ENCODE assay signal across 8 cellular contexts in genomic region chr16:90077240-90077756, GRCh38. TPM values are rescaled to one million over a fixed set of nuclear protein-coding genes. Genes with fewer than 3 reads are reported as not detected.
A peak's percentile ranks its signal among the peaks of the same experiment; 100 is the strongest.
DNase-seq lines count a peak whose midpoint lies in the region; ATAC-seq, FAIRE-seq and TF ChIP-seq lines count a peak whose summit lies in the region.

Gene PRDM7 (minus strand): TSS chr16:90077331. CDS start chr16:90075910, 1,421 bp downstream.

- H4K20me1 ChIP-seq in astrocyte (ENCODE audit: insufficient read depth, low read length) (no peaks in the 10 kb centered on the region), hepatocyte (ENCODE audit: insufficient read depth, poor library complexity, severe bottlenecking) (no peaks in the 10 kb centered on the region)

- no peaks in the 10 kb centered on the region for H3K9me3 ChIP-seq in astrocyte (ENCODE audit: insufficient read depth, low read depth, low read length)
- no peaks in the 10 kb centered on the region for H3K9me3 ChIP-seq in hepatocyte (ENCODE audit: low read depth)

- H3K4me1 ChIP-seq in astrocyte (ENCODE audit: insufficient read depth, low read length) (peaks cover 14% of the 10 kb centered on the region), hepatocyte (ENCODE audit: insufficient read depth) (no peaks in the 10 kb centered on the region)

- H3K36me3 ChIP-seq in astrocyte (ENCODE audit: insufficient read depth, low read length) (no peaks in the 10 kb centered on the region), hepatocyte (replicated peaks; ENCODE audit: insufficient read depth, low read depth) (no peaks in the 10 kb centered on the region)

- H3K4me3 ChIP-seq in GM12864 (ENCODE audit: low read depth, low read length) = peak within 1 kb of the TSS; percentile 25
- H3K4me3 ChIP-seq in astrocyte (ENCODE audit: insufficient read depth, low read depth, low read length) = peak within 1 kb of the TSS; percentile 47
- H3K4me3 ChIP-seq in hepatocyte = no peak within 1 kb of the TSS

- peak within 1 kb of the TSS; percentile 66 for H3K27ac Mint-ChIP-seq in astrocyte (ENCODE audit: unreplicated experiment)

- no peak for FAIRE-seq in astrocyte (lab: Jason Lieb, UNC)
- FAIRE-seq in urothelium cell line (lab: Jason Lieb, UNC) = no peak

- peaks cover 5% of the 10 kb centered on the region for H3K9me3 Mint-ChIP-seq in astrocyte (ENCODE audit: unreplicated experiment)

- H3K4me3 Mint-ChIP-seq in astrocyte (ENCODE audit: unreplicated experiment) = peak within 1 kb of the TSS; percentile 85

- peaks cover 23% of the 10 kb centered on the region for H3K27me3 Mint-ChIP-seq in astrocyte (ENCODE audit: low read depth, unreplicated experiment)

- H2AFZ ChIP-seq in astrocyte (ENCODE audit: low read depth, low read length) (peak within 1 kb of the TSS; percentile 87), hepatocyte (peak within 1 kb of the TSS; percentile 47)

- peak within 1 kb of the TSS; percentile 87 for H3K4me2 ChIP-seq in astrocyte (ENCODE audit: low read length)
- H3K4me2 ChIP-seq in hepatocyte = peak within 1 kb of the TSS; percentile 76

- no peak within 1 kb of the TSS for H3K27ac ChIP-seq in astrocyte (ENCODE audit: low read depth, low read length)
- H3K27ac ChIP-seq in hepatocyte = peak within 1 kb of the TSS; percentile 32

- H3K4me1 Mint-ChIP-seq in astrocyte (ENCODE audit: low read depth, unreplicated experiment) = peaks cover 10% of the 10 kb centered on the region

- ATAC-seq in HG02798 (IDR thresholded peaks at IDR 0.05; ENCODE audit: poor library complexity, unreplicated experiment) = peak; percentile 97

- H3K36me3 Mint-ChIP-seq in astrocyte (ENCODE audit: low read depth, unreplicated experiment) = no peaks in the 10 kb centered on the region

- H3K27me3 ChIP-seq in astrocyte (ENCODE audit: insufficient read depth, low read length) (peaks cover 7% of the 10 kb centered on the region), hepatocyte (no peaks in the 10 kb centered on the region)

- 14% methylated on average over 31 of the region's 32 CpGs for WGBS in hepatocyte (ENCODE audit: low lambda C conversion rate, missing lambda C conversion rate)

- H3K9me2 ChIP-seq in hepatocyte (replicated peaks; ENCODE audit: insufficient read depth) = no peaks in the 10 kb centered on the region

- DNase-seq in GM12864 (ENCODE audit: low read depth) (peak; percentile 85), NCI-H146 (lab: John Stamatoyannopoulos, UW) (peak; percentile 96), T-helper 2 cell (peak; percentile 80 to 94 (median 92)), astrocyte (ENCODE audit: low read depth) (peak; percentile 83), hepatocyte (ENCODE audit: low spot score) (peak; percentile 96), putamen (ENCODE audit: low spot score) (peak; percentile 89), urothelium cell line (ENCODE audit: low spot score) (peak; percentile 98)

- TF ChIP-seq CTCF in GM12864 (IDR thresholded peaks at IDR 0.05; ENCODE audit: low read depth, low read length, missing control alignments) (no peak), astrocyte (IDR thresholded peaks at IDR 0.05; ENCODE audit: insufficient read depth, low read depth, low read length) (no peak), hepatocyte (IDR thresholded peaks at IDR 0.05; ENCODE audit: poor library complexity) (no peak)

- peak within 1 kb of the TSS; percentile 66 for H3K9ac ChIP-seq in astrocyte (ENCODE audit: low read length)

- H3K79me2 ChIP-seq in astrocyte (ENCODE audit: insufficient read depth, low read length) (no peaks in the 10 kb centered on the region), hepatocyte (no peaks in the 10 kb centered on the region)

RNA-seq across cellular contexts. Expression of gene PRDM7, which starts in this region (rescaled TPM):
- total RNA-seq in astrocyte (not detected in 2 replicates), hepatocyte (not detected in 2 replicates)
- polyA plus RNA-seq in hepatocyte = not detected in 2 replicates

Comparison
In these comparisons a context has a peak if more than half of its experiments do, and no peak if none do; other contexts are left out.
1. Peak in DNase-seq, H3K4me3 ChIP-seq, H3K9ac ChIP-seq and H3K4me2 ChIP-seq in astrocyte; RNA of the gene not detected or under 1 TPM.
2. Peak in DNase-seq, H3K27ac ChIP-seq and H3K4me2 ChIP-seq in hepatocyte; RNA of the gene not detected or under 1 TPM.